ENCODE assay signal across 15 cellular contexts in genomic region chr17:1354022-1354421, GRCh38.
"Had no signal": no experiment of that assay in that cellular context is flagged by ENCODE, and none has a peak within 500 bp of the region (broad histone marks: within the 10 kb centered on the region; RNA-seq: fewer than 3 reads in every experiment).

No MANE protein-coding gene starts in this region.

- H3K9me3 ChIP-seq: body of pancreas, SJSA1 had no signal

- H3K27me3 Mint-ChIP-seq: activated B cell treated with CpG ODN at 0.5 μM for 24 hours; activated naive CD4-positive, alpha-beta T cell treated with anti-CD3 and anti-CD28 coated beads, Interleukin-2, amount 10 ng/mL, durations not matched to agents 7 days and 5 days; central memory CD8-positive, alpha-beta T cell had no signal

- H3K4me1 ChIP-seq: body of pancreas, SJSA1 had no signal

- H3K27ac ChIP-seq: body of pancreas, SJSA1 had no signal

- ATAC-seq: body of pancreas had no signal

- DNase-seq: activated B cell treated with CpG ODN at 0.5 μM for 24 hours; activated CD4-positive, alpha-beta T cell treated with anti-CD3 and anti-CD28 coated beads for 48 hours; activated naive CD4-positive, alpha-beta T cell treated with anti-CD3 and anti-CD28 coated beads, Interleukin-2, amount 10 ng/mL, durations not matched to agents 7 days and 5 days; activated T-cell treated with anti-CD3 and anti-CD28 coated beads for 4 hours; body of pancreas; effector CD8-positive, alpha-beta T cell; foreskin fibroblast; kidney glomerular epithelial cell; midbrain; stimulated activated CD4-positive, alpha-beta T cell treated with anti-CD3 and anti-CD28 coated beads, Interleukin-1b, Interleukin-23, amount 100 ng/mL, for 48 hours; SW 1271 had no signal

- H3K4me3 ChIP-seq: body of pancreas, lung, SJSA1 had no signal

- H3K4me3 Mint-ChIP-seq: activated B cell treated with CpG ODN at 0.5 μM for 24 hours; activated naive CD4-positive, alpha-beta T cell treated with anti-CD3 and anti-CD28 coated beads, Interleukin-2, amount 10 ng/mL, durations not matched to agents 7 days and 5 days; central memory CD8-positive, alpha-beta T cell; neural crest cell had no signal

- H3K4me1 Mint-ChIP-seq: activated naive CD4-positive, alpha-beta T cell treated with anti-CD3 and anti-CD28 coated beads, Interleukin-2, amount 10 ng/mL, durations not matched to agents 7 days and 5 days; neural crest cell had no signal

- H3K9me3 Mint-ChIP-seq: activated B cell treated with CpG ODN at 0.5 μM for 24 hours; activated naive CD4-positive, alpha-beta T cell treated with anti-CD3 and anti-CD28 coated beads, Interleukin-2, amount 10 ng/mL, durations not matched to agents 7 days and 5 days; central memory CD8-positive, alpha-beta T cell; neural crest cell had no signal

- H3K27ac Mint-ChIP-seq: activated B cell treated with CpG ODN at 0.5 μM for 24 hours; activated naive CD4-positive, alpha-beta T cell treated with anti-CD3 and anti-CD28 coated beads, Interleukin-2, amount 10 ng/mL, durations not matched to agents 7 days and 5 days had no signal

- H3K27me3 ChIP-seq: body of pancreas, SJSA1 had no signal
